In the genomic region with DNA sequence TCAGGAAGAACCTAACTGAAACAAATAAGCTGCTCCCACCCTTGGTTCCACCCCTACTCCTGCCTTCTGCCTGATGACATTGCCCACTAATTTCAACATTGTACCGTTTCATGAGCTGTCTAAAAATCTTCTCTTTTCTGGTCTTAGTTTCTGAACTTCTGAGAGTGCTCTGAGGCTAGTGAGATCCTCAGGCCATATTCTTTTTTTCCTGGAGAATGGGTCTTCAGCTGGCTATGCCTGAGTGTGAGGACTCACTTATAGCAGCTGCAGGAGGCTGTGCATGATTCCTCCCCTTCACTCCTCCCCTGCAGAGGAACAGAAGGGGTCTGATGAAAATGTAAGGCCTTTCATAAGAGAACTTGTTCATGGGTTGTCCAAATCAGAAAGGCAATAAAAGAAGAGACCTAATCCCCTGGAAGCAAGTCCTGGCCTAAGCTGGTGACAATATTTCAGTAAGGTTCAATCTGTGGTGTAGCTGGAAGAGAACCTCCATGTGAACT, we compare ENCODE assay signal across 9 cellular contexts. TPM values are rescaled to one million over a fixed set of nuclear protein-coding genes. Genes with fewer than 3 reads are reported as not detected.
"Had no signal": no experiment of that assay in that cellular context is flagged by ENCODE, and none has a peak within 500 bp of the region (broad histone marks: within the 10 kb centered on the region; RNA-seq: fewer than 3 reads in every experiment).

No MANE protein-coding gene starts in this region.

- DNase-seq: activated B cell treated with CpG ODN at 0.5 μM for 24 hours; activated CD4-positive, alpha-beta T cell treated with anti-CD3 and anti-CD28 coated beads, Interleukin-2, amount 50 U/mL, for 48 hours; activated CD8-positive, alpha-beta memory T cell treated with anti-CD3 and anti-CD28 coated beads, Interleukin-2, amount 50 U/mL, for 48 hours; NCI-H1105; NCI-H2029; NCI-H226; NCI-H82; Right ventricle myocardium superior; T1000 had no signal

- H3K9me3 Mint-ChIP-seq: activated B cell treated with CpG ODN at 0.5 μM for 24 hours had no signal

- H3K4me3 Mint-ChIP-seq: activated B cell treated with CpG ODN at 0.5 μM for 24 hours had no signal

- H3K4me1 Mint-ChIP-seq: activated B cell treated with CpG ODN at 0.5 μM for 24 hours had no signal

- H3K27ac Mint-ChIP-seq: activated B cell treated with CpG ODN at 0.5 μM for 24 hours had no signal

RNA-seq across cellular contexts. Expression of a gene that starts 17.0 kb away (rescaled TPM):
- total RNA-seq: activated B cell treated with CpG ODN at 0.5 μM for 24 hours had no signal

RNA-seq across cellular contexts. Expression of a gene that starts 24.0 kb away (rescaled TPM):
- total RNA-seq: activated B cell treated with CpG ODN at 0.5 μM for 24 hours had no signal

RNA-seq across cellular contexts. Expression of a gene that starts 28.1 kb away (rescaled TPM):
- total RNA-seq: activated B cell treated with CpG ODN at 0.5 μM for 24 hours, Right ventricle myocardium superior had no signal
